In the genomic region with DNA sequence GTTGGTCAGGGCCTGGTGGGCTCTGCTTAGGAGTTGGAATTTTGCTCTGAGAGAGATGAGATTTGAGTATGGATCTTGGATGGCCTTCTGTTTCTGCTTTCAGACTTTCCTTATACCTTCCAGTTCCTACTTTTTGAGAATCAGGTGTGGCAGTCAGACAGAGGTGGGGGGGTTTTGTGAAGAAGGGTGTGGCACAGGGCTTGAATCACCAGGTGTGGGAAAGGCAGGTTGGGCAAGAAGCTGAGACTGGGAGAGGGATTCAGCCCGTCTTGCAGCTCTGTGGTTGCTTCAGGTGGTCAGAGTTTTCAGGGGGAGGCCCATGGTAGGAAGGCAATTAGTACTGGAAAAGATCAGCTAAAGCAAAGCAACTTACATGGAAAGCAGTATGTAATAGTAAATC, we compare ENCODE assay signal across 13 cellular contexts.
A peak's percentile ranks its signal among the peaks of the same experiment; 100 is the strongest.
DNase-seq lines count a peak whose midpoint lies in the region; ATAC-seq and TF ChIP-seq lines count a peak whose summit lies in the region.
"Had no signal": no experiment of that assay in that cellular context is flagged by ENCODE, and none has a peak within 500 bp of the region (broad histone marks: within the 10 kb centered on the region; RNA-seq: fewer than 3 reads in every experiment).

No MANE protein-coding gene starts in this region.

- H3K27ac Mint-ChIP-seq in activated T-helper 17 cell treated with anti-CD3 and anti-CD28 coated beads, Interleukin-2, amount 50 U/mL, for 72 hours = peak overlapping the region; percentile 65

- ATAC-seq in Right ventricle myocardium inferior (no peak), mucosa of descending colon (peak; percentile 39), upper lobe of right lung (peak; percentile 73), GM18498 (IDR thresholded peaks at IDR 0.05; ENCODE audit: unreplicated experiment) (no peak)
- ATAC-seq in activated T-helper 17 cell treated with anti-CD3 and anti-CD28 coated beads, Interleukin-2, amount 50 U/mL, for 72 hours (replicated peaks) = no peak

- H3K27me3 Mint-ChIP-seq in activated T-helper 17 cell treated with anti-CD3 and anti-CD28 coated beads, Interleukin-2, amount 50 U/mL, for 72 hours = peaks cover 4% of the 10 kb centered on the region

- H3K4me1 ChIP-seq in right atrium auricular region (peaks cover 0 to 15% of the 10 kb centered on the region in 2 donors), mucosa of descending colon (ENCODE audit: low read depth) (no peaks in the 10 kb centered on the region), upper lobe of right lung (peaks cover 26% of the 10 kb centered on the region)

- TF ChIP-seq CTCF in right atrium auricular region (IDR thresholded peaks at IDR 0.05) = no peak
- no peak for TF ChIP-seq CTCF in mucosa of descending colon (IDR thresholded peaks at IDR 0.05)
- no peak for TF ChIP-seq CTCF in upper lobe of right lung (IDR thresholded peaks at IDR 0.05)

- H3K9me3 ChIP-seq in right atrium auricular region = no peaks in the 10 kb centered on the region
- H3K9me3 ChIP-seq in mucosa of descending colon = no peaks in the 10 kb centered on the region
- no peaks in the 10 kb centered on the region for H3K9me3 ChIP-seq in upper lobe of right lung
- H3K9me3 ChIP-seq: ascending aorta had no signal

- DNase-seq in right atrium auricular region (ENCODE audit: low spot score) = no peak
- no peak for DNase-seq in Right ventricle myocardium inferior (ENCODE audit: missing footprints)
- DNase-seq in mucosa of descending colon = no peak
- no peak for DNase-seq in upper lobe of right lung
- DNase-seq in retina = no peak
- DNase-seq in KBM-7 = no peak
- DNase-seq: activated CD4-positive, alpha-beta T cell treated with anti-CD3 and anti-CD28 coated beads for 4 hours; NCI-H524 treated with DMSO at 0.1 percent for 48 hours had no signal

- no peak overlapping the region for H3K4me3 ChIP-seq in right atrium auricular region
- H3K4me3 ChIP-seq in mucosa of descending colon = no peak overlapping the region
- H3K4me3 ChIP-seq in upper lobe of right lung = peak overlapping the region; percentile 45
- H3K4me3 ChIP-seq: SK-N-MC had no signal

- H3K27ac ChIP-seq in right atrium auricular region (peak overlapping the region; percentile 40 to 63), upper lobe of right lung (peak overlapping the region; percentile 75)
- H3K27ac ChIP-seq: C4-2B, SK-N-MC had no signal

- H3K4me1 Mint-ChIP-seq in activated T-helper 17 cell treated with anti-CD3 and anti-CD28 coated beads, Interleukin-2, amount 50 U/mL, for 72 hours = peaks cover 24% of the 10 kb centered on the region

- H3K36me3 Mint-ChIP-seq in activated T-helper 17 cell treated with anti-CD3 and anti-CD28 coated beads, Interleukin-2, amount 50 U/mL, for 72 hours (ENCODE audit: low read depth) = no peaks in the 10 kb centered on the region

- no peaks in the 10 kb centered on the region for H3K36me3 ChIP-seq in right atrium auricular region
- H3K36me3 ChIP-seq in mucosa of descending colon (ENCODE audit: low read depth) = no peaks in the 10 kb centered on the region
- H3K36me3 ChIP-seq in upper lobe of right lung = no peaks in the 10 kb centered on the region
- H3K36me3 ChIP-seq: ascending aorta had no signal

- peak overlapping the region; percentile 79 for H3K4me3 Mint-ChIP-seq in activated T-helper 17 cell treated with anti-CD3 and anti-CD28 coated beads, Interleukin-2, amount 50 U/mL, for 72 hours

- H3K27me3 ChIP-seq in right atrium auricular region (no peaks in the 10 kb centered on the region), upper lobe of right lung (no peaks in the 10 kb centered on the region)
- H3K27me3 ChIP-seq: ascending aorta had no signal

- no peaks in the 10 kb centered on the region for H3K9me3 Mint-ChIP-seq in activated T-helper 17 cell treated with anti-CD3 and anti-CD28 coated beads, Interleukin-2, amount 50 U/mL, for 72 hours

- in situ Hi-C loops in KBM-7 (cut with MboI; ENCODE audit: low pct_unique_long_range_greater_than_20kb, low sequenced_read_pairs) = no loop called here

- intact Hi-C loops in Right ventricle myocardium inferior (cut with DNase I) (loop anchor here (10.0 kb wide), 1 partner anchor 117 kb away; no protein-coding TSS in a partner anchor), mucosa of descending colon (cut with DNase I, micrococcal nuclease) (no loop called here), upper lobe of right lung (cut with DNase I) (no loop called here)

Comparison
In these comparisons a context has a peak if more than half of its experiments do, and no peak if none do; other contexts are left out.
1. ATAC-seq: peak in mucosa of descending colon (single experiment) and upper lobe of right lung (single experiment); none in Right ventricle myocardium inferior (single experiment), activated T-helper 17 cell treated with anti-CD3 and anti-CD28 coated beads, Interleukin-2, amount 50 U/mL, for 72 hours (single experiment) and GM18498 (single experiment).